Comparison of ENCODE assay signal across 11 cellular contexts in genomic region chr19:45922281-45922680, GRCh38. TPM values are rescaled to one million over a fixed set of nuclear protein-coding genes. Genes with fewer than 3 reads are reported as not detected.
DNase-seq lines count a peak whose midpoint lies in the region; ATAC-seq, FAIRE-seq and TF ChIP-seq lines count a peak whose summit lies in the region.
"Had no signal": no experiment of that assay in that cellular context is flagged by ENCODE, and none has a peak within 500 bp of the region (broad histone marks: within the 10 kb centered on the region; RNA-seq: fewer than 3 reads in every experiment).

No MANE protein-coding gene starts in this region.

- intact Hi-C loops in mucosa of descending colon (cut with DNase I, micrococcal nuclease) = no loop called here

- H3K9me3 ChIP-seq in astrocyte (ENCODE audit: insufficient read depth, low read depth, low read length) (no peaks in the 10 kb centered on the region), mucosa of descending colon (no peaks in the 10 kb centered on the region)
- H3K9me3 ChIP-seq: vagina had no signal

- H3K9ac ChIP-seq in astrocyte (ENCODE audit: low read length) = no peak overlapping the region
- H3K9ac ChIP-seq: parathyroid adenoma had no signal

- H3K9me3 Mint-ChIP-seq in HFFc6 = no peaks in the 10 kb centered on the region; the same call in 1 of the 2 replicates
- H3K9me3 Mint-ChIP-seq in astrocyte (ENCODE audit: unreplicated experiment) = peaks cover 1% of the 10 kb centered on the region
- peaks cover 3% of the 10 kb centered on the region for H3K9me3 Mint-ChIP-seq in mesothelial cell of epicardium

- H3K79me2 ChIP-seq in astrocyte (ENCODE audit: insufficient read depth, low read length) = no peaks in the 10 kb centered on the region
- H3K79me2 ChIP-seq: parathyroid adenoma had no signal

- H3K4me2 ChIP-seq in astrocyte (ENCODE audit: low read length) = no peak overlapping the region

- DNase-seq in NCI-H2227 (lab: John Stamatoyannopoulos, UW; ENCODE audit: unreplicated experiment) (peak; percentile 10), NCI-H2227 treated with DMSO at 0.1 percent for 48 hours (lab: John Stamatoyannopoulos, UW) (no peak), HFFc6 (no peak), astrocyte (ENCODE audit: low read depth) (no peak), mesothelial cell of epicardium (ENCODE audit: low spot score in 2 of 2, unreplicated experiment in 2 of 2) (no peak), mucosa of descending colon (no peak), nucleus accumbens (lab: John Stamatoyannopoulos, UW) (no peak), NCI-H2107 treated with DMSO at 0.1 percent for 48 hours (lab: John Stamatoyannopoulos, UW; ENCODE audit: unreplicated experiment) (no peak)
- DNase-seq: NCI-H2171 had no signal

- no peak for FAIRE-seq in astrocyte (lab: Jason Lieb, UNC)

- no peaks in the 10 kb centered on the region for H4K20me1 ChIP-seq in astrocyte (ENCODE audit: insufficient read depth, low read length)

- H3K27me3 Mint-ChIP-seq in HFFc6 (ENCODE audit: insufficient read depth) = peaks cover 23% of the 10 kb centered on the region
- H3K27me3 Mint-ChIP-seq in astrocyte (ENCODE audit: low read depth, unreplicated experiment) = no peaks in the 10 kb centered on the region
- peaks cover 18% of the 10 kb centered on the region for H3K27me3 Mint-ChIP-seq in mesothelial cell of epicardium (ENCODE audit: low read depth)

- H3K27ac Mint-ChIP-seq in HFFc6 (no peak overlapping the region), astrocyte (ENCODE audit: unreplicated experiment) (no peak overlapping the region), mesothelial cell of epicardium (no peak overlapping the region)

- peaks cover 17% of the 10 kb centered on the region for H3K27me3 ChIP-seq in astrocyte (ENCODE audit: insufficient read depth, low read length)
- H3K27me3 ChIP-seq: vagina had no signal

- H3K4me3 Mint-ChIP-seq in HFFc6 (no peak overlapping the region), astrocyte (ENCODE audit: unreplicated experiment) (peak overlapping the region; percentile 54), mesothelial cell of epicardium (no peak overlapping the region)

- H3K4me1 Mint-ChIP-seq in HFFc6 (ENCODE audit: low read depth) (no peaks in the 10 kb centered on the region; the same call in 1 of the 2 replicates), astrocyte (ENCODE audit: low read depth, unreplicated experiment) (no peaks in the 10 kb centered on the region), mesothelial cell of epicardium (no peaks in the 10 kb centered on the region)

- no peak overlapping the region for H2AFZ ChIP-seq in astrocyte (ENCODE audit: low read depth, low read length)
- H2AFZ ChIP-seq: parathyroid adenoma had no signal

- H3K4me1 ChIP-seq in astrocyte (ENCODE audit: insufficient read depth, low read length) = no peaks in the 10 kb centered on the region
- H3K4me1 ChIP-seq in mucosa of descending colon (ENCODE audit: low read depth) = no peaks in the 10 kb centered on the region
- H3K4me1 ChIP-seq: parathyroid adenoma, vagina had no signal

- ATAC-seq in mucosa of descending colon = no peak

- H3K4me3 ChIP-seq in astrocyte (ENCODE audit: insufficient read depth, low read depth, low read length) = no peak overlapping the region
- H3K4me3 ChIP-seq in mucosa of descending colon = no peak overlapping the region
- H3K4me3 ChIP-seq: vagina had no signal

- H3K36me3 ChIP-seq in astrocyte (ENCODE audit: insufficient read depth, low read length) = no peaks in the 10 kb centered on the region
- H3K36me3 ChIP-seq in mucosa of descending colon (ENCODE audit: low read depth) = no peaks in the 10 kb centered on the region
- H3K36me3 ChIP-seq: vagina had no signal

- H3K36me3 Mint-ChIP-seq in HFFc6 (ENCODE audit: low read depth) = no peaks in the 10 kb centered on the region
- peaks cover 2% of the 10 kb centered on the region for H3K36me3 Mint-ChIP-seq in astrocyte (ENCODE audit: low read depth, unreplicated experiment)
- H3K36me3 Mint-ChIP-seq in mesothelial cell of epicardium = no peaks in the 10 kb centered on the region

- H3K27ac ChIP-seq in astrocyte (ENCODE audit: low read depth, low read length) = no peak overlapping the region
- H3K27ac ChIP-seq: parathyroid adenoma, vagina had no signal

- peak; percentile 54 for TF ChIP-seq CTCF in HFFc6 (IDR thresholded peaks at IDR 0.05)
- TF ChIP-seq CTCF in astrocyte (IDR thresholded peaks at IDR 0.05; ENCODE audit: insufficient read depth, low read depth, low read length) = no peak
- peak; percentile 18 for TF ChIP-seq CTCF in mesothelial cell of epicardium (IDR thresholded peaks at IDR 0.05; ENCODE audit: unreplicated experiment)
- TF ChIP-seq CTCF in mucosa of descending colon (IDR thresholded peaks at IDR 0.05) = no peak

RNA-seq across cellular contexts. Expression of gene NANOS2, which starts 7.7 kb away (rescaled TPM):
- not detected for total RNA-seq in HFFc6 (2021; fragmentation: NEBNext Ultra II Directional; extraction: Animal tissue kit (Norgen Biotek cat#: 25700))
- not detected in 2 replicates for total RNA-seq in astrocyte
- total RNA-seq in mesothelial cell of epicardium = not detected in 3 replicates
- not detected for total RNA-seq in mucosa of descending colon
- total RNA-seq: vagina had no signal

RNA-seq across cellular contexts. Expression of gene MYPOP, which starts 19.9 kb away (rescaled TPM):
- 10 to 100 TPM; 10.2 to 11.2 (median 10.5) TPM for total RNA-seq in HFFc6 (2021; fragmentation: NEBNext Ultra II Directional; extraction: Animal tissue kit (Norgen Biotek cat#: 25700))
- total RNA-seq in astrocyte = 11.0 and 11.7 TPM in 2 replicates
- 10.4 to 11.5 TPM (median 10.9 TPM) in 3 replicates for total RNA-seq in mesothelial cell of epicardium
- 10 to 100 TPM in 2 of 3 donors, 1 to 10 TPM in 1; 9.2 to 13.7 (median 10.2) TPM for total RNA-seq in mucosa of descending colon

RNA-seq across cellular contexts. Expression of gene IRF2BP1, which starts 36.3 kb away (rescaled TPM):
- 10 to 100 TPM; 19.3 to 25.0 (median 21.8) TPM for total RNA-seq in HFFc6 (2021; fragmentation: NEBNext Ultra II Directional; extraction: Animal tissue kit (Norgen Biotek cat#: 25700))
- 18.8 and 22.9 TPM in 2 replicates for total RNA-seq in astrocyte
- 33.8 to 34.6 TPM (median 34.1 TPM) in 3 replicates for total RNA-seq in mesothelial cell of epicardium
- 10 to 100 TPM; 19.0 to 33.7 (median 19.8) TPM for total RNA-seq in mucosa of descending colon

RNA-seq across cellular contexts. Expression of gene NOVA2, which starts 51.4 kb away (rescaled TPM):
- total RNA-seq in HFFc6 (2021; fragmentation: NEBNext Ultra II Directional; extraction: Animal tissue kit (Norgen Biotek cat#: 25700)) = under 1 TPM in 4 of 6 experiments, not detected in 2; 0.03 to 0.14 (median 0.10) TPM
- total RNA-seq in astrocyte = 10.7 and 11.1 TPM in 2 replicates
- 0.51 to 1.2 TPM (median 0.67 TPM) in 3 replicates for total RNA-seq in mesothelial cell of epicardium
- total RNA-seq in mucosa of descending colon = 1 to 10 TPM in 2 of 3 donors, under 1 TPM in 1; 0.55 to 3.0 (median 1.3) TPM

RNA-seq across cellular contexts. Expression of gene FOXA3, which starts 58.2 kb away (rescaled TPM):
- not detected for total RNA-seq in HFFc6 (2021; fragmentation: NEBNext Ultra II Directional; extraction: Animal tissue kit (Norgen Biotek cat#: 25700))
- total RNA-seq in astrocyte (0.58 and 0.59 TPM in 2 replicates), mesothelial cell of epicardium (not detected in 3 replicates), mucosa of descending colon (10 to 100 TPM; 14.1 to 33.7 (median 32.9) TPM)
- total RNA-seq: vagina had no signal

Comparison
In these comparisons a context has a peak if more than half of its experiments do, and no peak if none do; other contexts are left out.
1. CTCF ChIP-seq: peak in HFFc6 (single experiment) and mesothelial cell of epicardium (single experiment); none in astrocyte (single experiment) and mucosa of descending colon (single experiment).